In genomic region chr4:15695764-15696163, GRCh38 we compare ENCODE assay signal across 23 cellular contexts. TPM values are rescaled to one million over a fixed set of nuclear protein-coding genes. Genes with fewer than 3 reads are reported as not detected.
A peak's percentile ranks its signal among the peaks of the same experiment; 100 is the strongest.
DNase-seq lines count a peak whose midpoint lies in the region; TF ChIP-seq lines count a peak whose summit lies in the region.
"Had no signal": no experiment of that assay in that cellular context is flagged by ENCODE, and none has a peak within 500 bp of the region (broad histone marks: within the 10 kb centered on the region; RNA-seq: fewer than 3 reads in every experiment).

No MANE protein-coding gene starts in this region.

- H3K9me2 ChIP-seq in GM23248 (ENCODE audit: insufficient read depth), result no peaks in the 10 kb centered on the region

- H2AFZ ChIP-seq in GM23248 (no peak overlapping the region), smooth muscle cell (ENCODE audit: low read depth) (no peak overlapping the region)

- no peaks in the 10 kb centered on the region for H3K9me3 ChIP-seq in GM23248 (ENCODE audit: low read depth)
- no peaks in the 10 kb centered on the region for H3K9me3 ChIP-seq in smooth muscle cell (replicated peaks; ENCODE audit: low read depth)
- H3K9me3 ChIP-seq in ovary, result no peaks in the 10 kb centered on the region
- H3K9me3 ChIP-seq: gastroesophageal sphincter, spleen, testis had no signal

- no peaks in the 10 kb centered on the region for H3K79me2 ChIP-seq in GM23248 (ENCODE audit: insufficient read depth)
- no peaks in the 10 kb centered on the region for H3K79me2 ChIP-seq in smooth muscle cell (ENCODE audit: low read depth)

- DNase-seq in GM23248 (no peak), RWPE1 (ENCODE audit: low spot score) (no peak), left kidney (ENCODE audit: low read depth, low spot score) (peak; percentile 24), smooth muscle cell (lab: John Stamatoyannopoulos, UW; ENCODE audit: unreplicated experiment) (no peak), ovary (no peak), cardiac septum (ENCODE audit: low spot score) (no peak)
- DNase-seq in activated naive CD4-positive, alpha-beta T cell treated with Interleukin-2 at 50 U/mL for 16 hours, result no peak
- DNase-seq: activated CD4-positive, alpha-beta T cell treated with anti-CD3 and anti-CD28 coated beads, Interleukin-2, amount 10 ng/mL, durations not matched to agents 7 days and 5 days; activated CD8-positive, alpha-beta memory T cell treated with anti-CD3 and anti-CD28 coated beads, Interleukin-2, amount 10 ng/mL, durations not matched to agents 7 days and 5 days; activated naive CD4-positive, alpha-beta T cell treated with anti-CD3 and anti-CD28 coated beads, Interleukin-2, amount 10 ng/mL, durations not matched to agents 7 days and 5 days; amygdala; caudate nucleus; NCI-H1048; NCI-H2227 treated with DMSO at 0.1 percent for 48 hours; nucleus accumbens; spleen; stimulated activated CD4-positive, alpha-beta T cell treated with anti-CD3 and anti-CD28 coated beads, Interleukin-4, amount 100 ng/mL, for 24 hours; stimulated activated naive B cell treated with anti-CD40 and anti-IgM and Interleukin-4, amounts not matched to agents 10 μg/mL and 1 μg/mL and 100 μg/mL, for 72 hours; T-helper 9 cell; testis had no signal

- CTCF ChIA-PET in RWPE1 (lab: Yijun Ruan, JAX), result interaction anchor here (0.8 kb wide), 1 partner anchor 13 kb away, joined by 3 read pairs; no protein-coding TSS in a partner anchor

- POLR2A ChIA-PET in RWPE1 (lab: Yijun Ruan, JAX; ENCODE audit: low non-redundant PET), result no interaction called here

- TF ChIP-seq POLR2A in ovary (IDR thresholded peaks at IDR 0.05), result no peak

- H3K27me3 ChIP-seq in GM23248 (replicated peaks; ENCODE audit: insufficient read depth) (no peaks in the 10 kb centered on the region), smooth muscle cell (ENCODE audit: low read depth) (no peaks in the 10 kb centered on the region), ovary (no peaks in the 10 kb centered on the region)
- H3K27me3 ChIP-seq: gastroesophageal sphincter, spleen, testis had no signal

- in situ Hi-C loops in GM23248 (cut with MboI), result no loop called here

- H3K4me2 ChIP-seq in GM23248 (ENCODE audit: unreplicated experiment) (peak overlapping the region; percentile 45), smooth muscle cell (peak overlapping the region; percentile 40)

- TF ChIP-seq EP300 in ovary (IDR thresholded peaks at IDR 0.05), result no peak

- intact Hi-C loops in ovary (cut with DNase I) (no loop called here), cardiac septum (cut with DNase I) (no loop called here)

- no peak overlapping the region for H3K9ac ChIP-seq in GM23248
- H3K9ac ChIP-seq in smooth muscle cell (ENCODE audit: low read depth), result no peak overlapping the region

- peaks cover 38% of the 10 kb centered on the region for H3K4me1 ChIP-seq in GM23248 (ENCODE audit: insufficient read depth)
- peaks cover 50% of the 10 kb centered on the region for H3K4me1 ChIP-seq in smooth muscle cell (ENCODE audit: low read depth)
- H3K4me1 ChIP-seq in ovary (ENCODE audit: insufficient read depth), result peaks cover 1% of the 10 kb centered on the region
- H3K4me1 ChIP-seq: gastroesophageal sphincter, testis had no signal

- H4K20me1 ChIP-seq in GM23248 (ENCODE audit: insufficient read depth), result no peaks in the 10 kb centered on the region
- no peaks in the 10 kb centered on the region for H4K20me1 ChIP-seq in smooth muscle cell (ENCODE audit: low read depth)

- TF ChIP-seq CTCF in RWPE1 (conservative IDR thresholded peaks at IDR 0.05; ENCODE audit: low read depth) (no peak), smooth muscle cell (IDR thresholded peaks at IDR 0.05; ENCODE audit: borderline replicate concordance, insufficient read depth, poor library complexity, severe bottlenecking) (no peak), ovary (IDR thresholded peaks at IDR 0.05) (no peak)

- 54 to 59% methylated on average over 3 of the region's 3 CpGs for WGBS in GM23248 (ENCODE audit: low coverage in 1 of 2, low lambda C conversion rate in 2 of 2, missing lambda C conversion rate in 2 of 2), 2 experiments
- 86% methylated on average over 3 of the region's 3 CpGs for WGBS in smooth muscle cell (ENCODE audit: low lambda C conversion rate)
- WGBS in ovary, 3 donors, result 74 to 79% (median 78%) methylated on average over 3 of the region's 3 CpGs

- H3K4me3 ChIP-seq in GM23248, result no peak overlapping the region
- H3K4me3 ChIP-seq in smooth muscle cell, result no peak overlapping the region
- no peak overlapping the region for H3K4me3 ChIP-seq in ovary
- H3K4me3 ChIP-seq: gastroesophageal sphincter, lung, spleen, testis had no signal

- H3K27ac ChIP-seq in GM23248 (peak overlapping the region; percentile 30), RWPE1 (peak overlapping the region; percentile 88), smooth muscle cell (ENCODE audit: low read depth) (peak overlapping the region; percentile 97), ovary (no peak overlapping the region)
- H3K27ac ChIP-seq: gastroesophageal sphincter, HL-60, testis had no signal

- H3F3A ChIP-seq in GM23248 (ENCODE audit: insufficient read depth) (peaks cover 34% of the 10 kb centered on the region), smooth muscle cell (ENCODE audit: low read depth) (peaks cover 21% of the 10 kb centered on the region)

- H3K36me3 ChIP-seq in GM23248 (ENCODE audit: low read depth) (no peaks in the 10 kb centered on the region), smooth muscle cell (ENCODE audit: low read depth) (no peaks in the 10 kb centered on the region), ovary (no peaks in the 10 kb centered on the region)
- H3K36me3 ChIP-seq: gastroesophageal sphincter, spleen had no signal

RNA-seq across cellular contexts. Expression of gene BST1, which starts 7.1 kb away (rescaled TPM):
- total RNA-seq in GM23248 (2014; rRNA removed; shearing (Covaris generic)), result 32.6 and 33.3 TPM in 2 replicates
- polyA plus RNA-seq in GM23248 (2016; fragmentation: Nextera tagmentation; extraction: Ambion mirVana), result 24.3 and 28.7 TPM in 2 replicates
- total RNA-seq in smooth muscle cell, result 4.8 and 5.2 TPM in 2 replicates
- polyA plus RNA-seq in smooth muscle cell, result 5.2 and 9.6 TPM in 2 replicates
- total RNA-seq in ovary, result 1 to 10 TPM; 5.6 to 9.8 (median 6.8) TPM
- polyA plus RNA-seq in ovary, result 10 to 100 TPM; 10.9 to 18.5 TPM
- 2.5 TPM for total RNA-seq in cardiac septum

RNA-seq across cellular contexts. Expression of gene FAM200B, which starts 14.1 kb away (rescaled TPM):
- 32.9 and 33.2 TPM in 2 replicates for total RNA-seq in GM23248 (2014; rRNA removed; shearing (Covaris generic))
- polyA plus RNA-seq in GM23248 (2016; fragmentation: Nextera tagmentation; extraction: Ambion mirVana), result 70.6 and 74.6 TPM in 2 replicates
- 24.1 and 51.7 TPM in 2 replicates for total RNA-seq in smooth muscle cell
- 49.8 and 52.1 TPM in 2 replicates for polyA plus RNA-seq in smooth muscle cell
- total RNA-seq in ovary, result 10 to 100 TPM; 40.7 to 60.0 (median 50.3) TPM
- polyA plus RNA-seq in ovary, result 10 to 100 TPM; 67.1 to 69.2 TPM
- total RNA-seq in cardiac septum, result 21.6 TPM

RNA-seq across cellular contexts. Expression of gene FBXL5, which starts 40.6 kb away (rescaled TPM):
- 68.4 and 82.7 TPM in 2 replicates for total RNA-seq in GM23248 (2014; rRNA removed; shearing (Covaris generic))
- polyA plus RNA-seq in GM23248 (2016; fragmentation: Nextera tagmentation; extraction: Ambion mirVana) (55.6 and 57.8 TPM in 2 replicates), smooth muscle cell (47.0 and 50.1 TPM in 2 replicates), ovary (100 to 1,000 TPM in 1 of 2 donors, 10 to 100 TPM in 1; 68.8 to 104 TPM)
- total RNA-seq in smooth muscle cell (94.6 and 109 TPM in 2 replicates), ovary (100 to 1,000 TPM in 1 of 7 donors, 10 to 100 TPM in 6; 68.7 to 103 (median 90.4) TPM), cardiac septum (60.9 TPM)

Comparison
In these comparisons a context has a peak if more than half of its experiments do, and no peak if none do; other contexts are left out.
1. H3K27ac ChIP-seq: peak in GM23248 (single experiment), RWPE1 (single experiment) and smooth muscle cell (single experiment); none in ovary (0 of 2).